Comparison of ENCODE assay signal across 8 cellular contexts in the genomic region with DNA sequence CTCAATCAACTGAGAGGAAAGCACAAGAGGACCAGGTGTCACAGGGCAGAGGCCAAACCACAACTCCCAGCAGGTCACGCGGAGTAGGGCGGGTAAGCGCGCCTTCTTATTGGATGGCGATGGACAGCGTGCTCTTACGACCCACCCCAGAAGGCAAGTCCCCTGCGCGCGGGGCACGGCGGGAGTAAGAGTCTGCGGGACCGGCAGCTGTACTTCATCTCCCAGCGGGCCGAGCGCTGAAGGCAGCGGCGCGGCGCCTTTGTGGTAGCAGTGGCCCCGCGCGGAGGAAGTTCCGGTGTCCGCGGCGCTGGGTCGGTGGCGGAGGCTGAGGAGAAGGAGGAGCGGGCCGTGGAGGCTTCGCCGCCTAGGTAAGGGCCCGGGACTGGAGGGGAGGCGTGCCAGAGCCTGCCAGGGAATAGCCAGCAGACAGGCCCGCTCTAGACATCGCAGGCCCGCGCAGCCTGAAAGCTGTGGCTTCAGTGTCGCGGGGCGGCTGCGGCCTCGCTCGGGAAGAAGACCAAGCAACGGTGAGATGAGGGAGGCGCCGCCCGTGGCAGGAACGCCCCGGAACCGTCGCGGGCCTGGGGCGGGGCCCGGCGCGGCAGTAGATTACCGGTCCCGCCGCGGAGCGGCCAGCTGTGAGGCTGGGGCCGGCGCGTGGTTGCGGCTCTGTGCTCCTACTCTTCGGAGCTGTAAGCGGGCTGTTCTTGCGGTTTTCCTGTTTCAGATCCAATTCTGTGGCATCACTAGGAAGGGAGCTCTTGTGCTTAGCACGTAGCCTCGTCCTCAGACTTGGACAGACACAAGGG. TPM values are rescaled to one million over a fixed set of nuclear protein-coding genes. Genes with fewer than 3 reads are reported as not detected.
DNase-seq lines count a peak whose midpoint lies in the region; ATAC-seq and TF ChIP-seq lines count a peak whose summit lies in the region.

A gene with protein sequence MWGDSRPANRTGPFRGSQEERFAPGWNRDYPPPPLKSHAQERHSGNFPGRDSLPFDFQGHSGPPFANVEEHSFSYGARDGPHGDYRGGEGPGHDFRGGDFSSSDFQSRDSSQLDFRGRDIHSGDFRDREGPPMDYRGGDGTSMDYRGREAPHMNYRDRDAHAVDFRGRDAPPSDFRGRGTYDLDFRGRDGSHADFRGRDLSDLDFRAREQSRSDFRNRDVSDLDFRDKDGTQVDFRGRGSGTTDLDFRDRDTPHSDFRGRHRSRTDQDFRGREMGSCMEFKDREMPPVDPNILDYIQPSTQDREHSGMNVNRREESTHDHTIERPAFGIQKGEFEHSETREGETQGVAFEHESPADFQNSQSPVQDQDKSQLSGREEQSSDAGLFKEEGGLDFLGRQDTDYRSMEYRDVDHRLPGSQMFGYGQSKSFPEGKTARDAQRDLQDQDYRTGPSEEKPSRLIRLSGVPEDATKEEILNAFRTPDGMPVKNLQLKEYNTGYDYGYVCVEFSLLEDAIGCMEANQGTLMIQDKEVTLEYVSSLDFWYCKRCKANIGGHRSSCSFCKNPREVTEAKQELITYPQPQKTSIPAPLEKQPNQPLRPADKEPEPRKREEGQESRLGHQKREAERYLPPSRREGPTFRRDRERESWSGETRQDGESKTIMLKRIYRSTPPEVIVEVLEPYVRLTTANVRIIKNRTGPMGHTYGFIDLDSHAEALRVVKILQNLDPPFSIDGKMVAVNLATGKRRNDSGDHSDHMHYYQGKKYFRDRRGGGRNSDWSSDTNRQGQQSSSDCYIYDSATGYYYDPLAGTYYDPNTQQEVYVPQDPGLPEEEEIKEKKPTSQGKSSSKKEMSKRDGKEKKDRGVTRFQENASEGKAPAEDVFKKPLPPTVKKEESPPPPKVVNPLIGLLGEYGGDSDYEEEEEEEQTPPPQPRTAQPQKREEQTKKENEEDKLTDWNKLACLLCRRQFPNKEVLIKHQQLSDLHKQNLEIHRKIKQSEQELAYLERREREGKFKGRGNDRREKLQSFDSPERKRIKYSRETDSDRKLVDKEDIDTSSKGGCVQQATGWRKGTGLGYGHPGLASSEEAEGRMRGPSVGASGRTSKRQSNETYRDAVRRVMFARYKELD (plus strand): TSS at position 293 of the 809 bp plus-strand sequence. CDS start 22,492 bp downstream, outside the sequence.

- peaks cover 0 to 13% of the 10 kb centered on the region in 2 experiments for H3K36me3 ChIP-seq in SK-N-SH (replicated peaks in 1 of 2; ENCODE audit: control insufficient read depth in 1 of 2, insufficient read depth in 2 of 2, low read length in 1 of 2)

- peak within 1 kb of the TSS; percentile 94 to 96 for H3K27ac ChIP-seq in SK-N-SH (ENCODE audit: low read depth in 2 of 2, low read length in 1 of 2)

- peaks cover 47% of the 10 kb centered on the region for H3K79me2 ChIP-seq in SK-N-SH (ENCODE audit: insufficient read depth)

- H3K4me2 ChIP-seq in SK-N-SH, result peak within 1 kb of the TSS; percentile 85

- peak within 1 kb of the TSS; percentile 71 to 100 for H3K4me3 ChIP-seq in SK-N-SH (ENCODE audit: low read depth in 2 of 2, low read length in 1 of 2)

- POLR2A ChIA-PET in SK-N-SH (lab: Yijun Ruan, JAX), result interaction anchor here (0.6 to 2.4 kb wide), 19 partner anchors 8 to 470 kb away, joined by 3 to 32 read pairs (median 4); a partner anchor contains a TSS

- H3K9me2 ChIP-seq in SK-N-SH, result no peaks in the 10 kb centered on the region

- peak within 1 kb of the TSS; percentile 94 for H3K9ac ChIP-seq in SK-N-SH

- no peaks in the 10 kb centered on the region for H3K27me3 ChIP-seq in SK-N-SH (ENCODE audit: insufficient read depth)

- TF ChIP-seq EP300 in SK-N-SH (IDR thresholded peaks at IDR 0.05; ENCODE audit: borderline replicate concordance in 1 of 2, low read depth in 1 of 2, low read length in 1 of 2), result no peak

- H4K20me1 ChIP-seq in SK-N-SH (ENCODE audit: insufficient read depth), result peaks cover 44% of the 10 kb centered on the region

- no peaks in the 10 kb centered on the region for H3K9me3 ChIP-seq in SK-N-SH

- no peak for TF ChIP-seq CTCF in SK-N-SH (IDR thresholded peaks at IDR 0.05)

- DNase-seq in GM04504 (ENCODE audit: low read depth) (peak; percentile 92), NCI-H1048 (lab: John Stamatoyannopoulos, UW) (peak; percentile 84), SK-N-SH (peak; percentile 97), germinal center (ENCODE audit: low spot score) (peak; percentile 97), non-pigmented ciliary epithelial cell (ENCODE audit: low read depth) (peak; percentile 88), superior temporal gyrus (ENCODE audit: extremely low spot score) (peak; percentile 98)
- peak; percentile 95 for DNase-seq in activated naive CD4-positive, alpha-beta T cell treated with anti-CD3 and anti-CD28 coated beads, Interleukin-2, amount 50 U/mL, for 16 hours

- ATAC-seq in HG02571 (IDR thresholded peaks at IDR 0.05; ENCODE audit: unreplicated experiment), result peak; percentile 90

- peak within 1 kb of the TSS; percentile 88 for H2AFZ ChIP-seq in SK-N-SH (ENCODE audit: low read depth)

- TF ChIP-seq RAD21 in SK-N-SH (IDR thresholded peaks at IDR 0.05; ENCODE audit: low read length), result no peak

- H3K4me1 ChIP-seq in SK-N-SH (ENCODE audit: control insufficient read depth in 1 of 2, insufficient read depth in 2 of 2, low read depth in 1 of 2, low read length in 1 of 2), result no peaks in the 10 kb centered on the region; a peak in 1 of 4 replicates

- WGBS in SK-N-SH (ENCODE audit: low lambda C conversion rate), result under 1% methylated on average over 30 of the region's 74 CpGs

- peaks cover 19% of the 10 kb centered on the region for H3F3A ChIP-seq in SK-N-SH (replicated peaks; ENCODE audit: insufficient read depth)

- CTCF ChIA-PET in SK-N-SH (lab: Yijun Ruan, JAX), result interaction anchor here (0.9 to 3.0 kb wide), 7 partner anchors 9 to 138 kb away, joined by 3 to 12 read pairs (median 5); a partner anchor contains a TSS

TF ChIP-seq in SK-N-SH, 30 proteins besides CTCF, POLR2A, EP300 and RAD21 (continues in another document):
- TF ChIP-seq GABPA (IDR thresholded peaks at IDR 0.05; ENCODE audit: low read depth), result peak; percentile 88
- TF ChIP-seq, protein P1, sequence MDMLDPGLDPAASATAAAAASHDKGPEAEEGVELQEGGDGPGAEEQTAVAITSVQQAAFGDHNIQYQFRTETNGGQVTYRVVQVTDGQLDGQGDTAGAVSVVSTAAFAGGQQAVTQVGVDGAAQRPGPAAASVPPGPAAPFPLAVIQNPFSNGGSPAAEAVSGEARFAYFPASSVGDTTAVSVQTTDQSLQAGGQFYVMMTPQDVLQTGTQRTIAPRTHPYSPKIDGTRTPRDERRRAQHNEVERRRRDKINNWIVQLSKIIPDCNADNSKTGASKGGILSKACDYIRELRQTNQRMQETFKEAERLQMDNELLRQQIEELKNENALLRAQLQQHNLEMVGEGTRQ (IDR thresholded peaks at IDR 0.05; ENCODE audit: borderline replicate concordance, low read depth, low read length), result no peak; the same call in 1 of the 2 replicates
- TF ChIP-seq CHD2 (IDR thresholded peaks at IDR 0.05; ENCODE audit: low read length, partially characterized antibody), result peak; percentile 88
- TF ChIP-seq, protein P2, sequence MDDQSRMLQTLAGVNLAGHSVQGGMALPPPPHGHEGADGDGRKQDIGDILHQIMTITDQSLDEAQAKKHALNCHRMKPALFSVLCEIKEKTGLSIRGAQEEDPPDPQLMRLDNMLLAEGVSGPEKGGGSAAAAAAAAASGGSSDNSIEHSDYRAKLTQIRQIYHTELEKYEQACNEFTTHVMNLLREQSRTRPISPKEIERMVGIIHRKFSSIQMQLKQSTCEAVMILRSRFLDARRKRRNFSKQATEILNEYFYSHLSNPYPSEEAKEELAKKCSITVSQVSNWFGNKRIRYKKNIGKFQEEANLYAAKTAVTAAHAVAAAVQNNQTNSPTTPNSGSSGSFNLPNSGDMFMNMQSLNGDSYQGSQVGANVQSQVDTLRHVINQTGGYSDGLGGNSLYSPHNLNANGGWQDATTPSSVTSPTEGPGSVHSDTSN (IDR thresholded peaks at IDR 0.05), result no peak
- TF ChIP-seq, protein P3, sequence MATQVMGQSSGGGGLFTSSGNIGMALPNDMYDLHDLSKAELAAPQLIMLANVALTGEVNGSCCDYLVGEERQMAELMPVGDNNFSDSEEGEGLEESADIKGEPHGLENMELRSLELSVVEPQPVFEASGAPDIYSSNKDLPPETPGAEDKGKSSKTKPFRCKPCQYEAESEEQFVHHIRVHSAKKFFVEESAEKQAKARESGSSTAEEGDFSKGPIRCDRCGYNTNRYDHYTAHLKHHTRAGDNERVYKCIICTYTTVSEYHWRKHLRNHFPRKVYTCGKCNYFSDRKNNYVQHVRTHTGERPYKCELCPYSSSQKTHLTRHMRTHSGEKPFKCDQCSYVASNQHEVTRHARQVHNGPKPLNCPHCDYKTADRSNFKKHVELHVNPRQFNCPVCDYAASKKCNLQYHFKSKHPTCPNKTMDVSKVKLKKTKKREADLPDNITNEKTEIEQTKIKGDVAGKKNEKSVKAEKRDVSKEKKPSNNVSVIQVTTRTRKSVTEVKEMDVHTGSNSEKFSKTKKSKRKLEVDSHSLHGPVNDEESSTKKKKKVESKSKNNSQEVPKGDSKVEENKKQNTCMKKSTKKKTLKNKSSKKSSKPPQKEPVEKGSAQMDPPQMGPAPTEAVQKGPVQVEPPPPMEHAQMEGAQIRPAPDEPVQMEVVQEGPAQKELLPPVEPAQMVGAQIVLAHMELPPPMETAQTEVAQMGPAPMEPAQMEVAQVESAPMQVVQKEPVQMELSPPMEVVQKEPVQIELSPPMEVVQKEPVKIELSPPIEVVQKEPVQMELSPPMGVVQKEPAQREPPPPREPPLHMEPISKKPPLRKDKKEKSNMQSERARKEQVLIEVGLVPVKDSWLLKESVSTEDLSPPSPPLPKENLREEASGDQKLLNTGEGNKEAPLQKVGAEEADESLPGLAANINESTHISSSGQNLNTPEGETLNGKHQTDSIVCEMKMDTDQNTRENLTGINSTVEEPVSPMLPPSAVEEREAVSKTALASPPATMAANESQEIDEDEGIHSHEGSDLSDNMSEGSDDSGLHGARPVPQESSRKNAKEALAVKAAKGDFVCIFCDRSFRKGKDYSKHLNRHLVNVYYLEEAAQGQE (IDR thresholded peaks at IDR 0.05; ENCODE audit: low read depth, low read length), result no peak; the same call in 1 of the 2 replicates
- no peak for TF ChIP-seq RFX5 (IDR thresholded peaks at IDR 0.05; ENCODE audit: low read length)
- no peak for TF ChIP-seq SMC3 (IDR thresholded peaks at IDR 0.05; ENCODE audit: low read depth, low read length)
- no peak for TF ChIP-seq TCF12 (IDR thresholded peaks at IDR 0.05)
- peak; percentile 88; the same call in 1 of the 2 replicates for TF ChIP-seq SIN3A (IDR thresholded peaks at IDR 0.05; ENCODE audit: borderline replicate concordance, low read depth, low read length)
- peak; percentile 62 for TF ChIP-seq TAF1 (IDR thresholded peaks at IDR 0.05; ENCODE audit: borderline replicate concordance, low read depth, low read length)
- 0 out of 2 replicates have a peak, but pooled peaks have one; percentile 17 for TF ChIP-seq YY1 (IDR thresholded peaks at IDR 0.05; ENCODE audit: low read depth)
- TF ChIP-seq FOXM1 (IDR thresholded peaks at IDR 0.05; ENCODE audit: low read depth), result no peak

RNA-seq across cellular contexts. Expression of the gene that starts here (rescaled TPM):
- 67.4 and 85.5 TPM in 2 replicates for polyA plus RNA-seq in SK-N-SH (2012; rRNA removed)
- polyA plus RNA-seq in SK-N-SH (2012; cell fraction: cytosol; rRNA removed), result 52.6 and 56.6 TPM in 2 replicates
- 295 and 305 TPM in 2 replicates for polyA plus RNA-seq in SK-N-SH (2012; cell fraction: nucleus; rRNA removed)

Comparison
In these comparisons a context has a peak if more than half of its experiments do, and no peak if none do; other contexts are left out.
1. Peak in every context shown above with its lines: DNase-seq, ATAC-seq, H3K4me3 ChIP-seq and H3K27ac ChIP-seq.